Comparison of ENCODE assay signal across 8 cellular contexts in genomic region chr16:2980227-2981176, GRCh38. TPM values are rescaled to one million over a fixed set of nuclear protein-coding genes. Genes with fewer than 3 reads are reported as not detected.
A peak's percentile ranks its signal among the peaks of the same experiment; 100 is the strongest.
DNase-seq lines count a peak whose midpoint lies in the region; ATAC-seq, FAIRE-seq and TF ChIP-seq lines count a peak whose summit lies in the region.

TSS of gene PKMYT1 (minus strand) at chr16:2980446. CDS start at chr16:2979657, 789 bp downstream.

- ATAC-seq in HG03439 (IDR thresholded peaks at IDR 0.05; ENCODE audit: unreplicated experiment): peak; percentile 50
- ATAC-seq in left lung: peak; percentile 92

- no peaks in the 10 kb centered on the region for H3K9me3 ChIP-seq in left lung

- TF ChIP-seq CTCF in BJ (IDR thresholded peaks at IDR 0.05; ENCODE audit: insufficient read depth, low read depth, low read length): no peak
- no peak for TF ChIP-seq CTCF in left lung (IDR thresholded peaks at IDR 0.05)

- peaks cover 22% of the 10 kb centered on the region for H3K4me1 Mint-ChIP-seq in dendritic cell treated with granulocyte-macrophage colony-stimulating factor and Interleukin-4, amounts not matched to agents 40 ng/mL and 50 ng/mL, for 4 days (ENCODE audit: low read depth)

- CTCF ChIA-PET in BJ (lab: Yijun Ruan, JAX): interaction anchor here (0.6 to 2.3 kb wide), 9 partner anchors 8 to 74 kb away, joined by 3 to 7 read pairs (median 3); no protein-coding TSS in a partner anchor

- peak within 1 kb of the TSS; percentile 80 for H3K4me3 Mint-ChIP-seq in dendritic cell treated with granulocyte-macrophage colony-stimulating factor and Interleukin-4, amounts not matched to agents 40 ng/mL and 50 ng/mL, for 4 days

- H3K27ac ChIP-seq in left lung: peak within 1 kb of the TSS; percentile 74 to 86

- peaks cover 11 to 42% of the 10 kb centered on the region in 2 donors for H3K4me1 ChIP-seq in left lung

- no peaks in the 10 kb centered on the region for H3K9me3 Mint-ChIP-seq in dendritic cell treated with granulocyte-macrophage colony-stimulating factor and Interleukin-4, amounts not matched to agents 40 ng/mL and 50 ng/mL, for 4 days

- intact Hi-C loops in dendritic cell treated with granulocyte-macrophage colony-stimulating factor and Interleukin-4, amounts not matched to agents 40 ng/mL and 50 ng/mL, for 4 days (cut with micrococcal nuclease): no loop called here
- intact Hi-C loops in left lung (cut with DNase I): no loop called here

- peak within 1 kb of the TSS; percentile 91 for H3K27ac Mint-ChIP-seq in dendritic cell treated with granulocyte-macrophage colony-stimulating factor and Interleukin-4, amounts not matched to agents 40 ng/mL and 50 ng/mL, for 4 days

- POLR2A ChIA-PET in BJ (lab: Charles Lee): no interaction called here

- FAIRE-seq in GM19239 (lab: Jason Lieb, UNC): peak; percentile 76

- H3K36me3 ChIP-seq in BJ (ENCODE audit: control insufficient read depth, insufficient read depth, low read length) (no peaks in the 10 kb centered on the region), left lung (peaks cover 0 to 3% of the 10 kb centered on the region in 2 donors)

- H3K4me3 ChIP-seq in BJ (ENCODE audit: low read depth, low read length) (peak within 1 kb of the TSS; percentile 68), left lung (peak within 1 kb of the TSS; percentile 50 to 70)

- H3K27me3 Mint-ChIP-seq in dendritic cell treated with granulocyte-macrophage colony-stimulating factor and Interleukin-4, amounts not matched to agents 40 ng/mL and 50 ng/mL, for 4 days: peaks cover 8% of the 10 kb centered on the region

- DNase-seq in BJ (ENCODE audit: low read depth): peak; percentile 46
- peak; percentile 100 for DNase-seq in GM19239 (ENCODE audit: insufficient read length, low spot score)
- peak; percentile 81 for DNase-seq in NCI-H748 (lab: John Stamatoyannopoulos, UW; ENCODE audit: unreplicated experiment)
- DNase-seq in activated CD4-positive, alpha-beta T cell treated with anti-CD3 and anti-CD28 coated beads, Interleukin-2, amount 50 U/mL, for 24 hours (ENCODE audit: low read depth in 1 of 2, low spot score in 1 of 2): peak; percentile 89 to 94
- peak; percentile 91 to 97 for DNase-seq in left lung
- DNase-seq in stimulated activated CD4-positive, alpha-beta T cell treated with anti-CD3 and anti-CD28 coated beads, Interleukin-2, amount 100 ng/mL, for 4 hours (ENCODE audit: low read depth): peak; percentile 91

- H3K36me3 Mint-ChIP-seq in dendritic cell treated with granulocyte-macrophage colony-stimulating factor and Interleukin-4, amounts not matched to agents 40 ng/mL and 50 ng/mL, for 4 days (ENCODE audit: low read depth): no peaks in the 10 kb centered on the region

- H3K27me3 ChIP-seq in BJ (ENCODE audit: control insufficient read depth, insufficient read depth, low read length) (no peaks in the 10 kb centered on the region), left lung (no peaks in the 10 kb centered on the region)

RNA-seq across cellular contexts. Expression of gene PKMYT1, which starts in this region (rescaled TPM):
- 3.6 and 6.9 TPM in 2 replicates for polyA plus RNA-seq in BJ (2011; rRNA removed)
- 1.8 and 3.7 TPM in 2 replicates for polyA minus RNA-seq in BJ (2011; rRNA and poly(A)+ RNA removed)
- 10 to 100 TPM; 13.9 to 14.3 TPM for total RNA-seq in left lung

Comparison
In these comparisons a context has a peak if more than half of its experiments do, and no peak if none do; other contexts are left out.
1. Peak in every context shown above with its lines: DNase-seq, ATAC-seq, H3K4me3 ChIP-seq and H3K27ac ChIP-seq.
2. DNase-seq: peak in every context shown above with its lines; median percentile 100 in GM19239; 94 in left lung; 92 in activated CD4-positive, alpha-beta T cell treated with anti-CD3 and anti-CD28 coated beads, Interleukin-2, amount 50 U/mL, for 24 hours; 91 in stimulated activated CD4-positive, alpha-beta T cell treated with anti-CD3 and anti-CD28 coated beads, Interleukin-2, amount 100 ng/mL, for 4 hours; 81 in NCI-H748; 46 in BJ.